In genomic region chr2:165698621-165698946, GRCh38 we compare ENCODE assay signal across 8 cellular contexts.
A peak's percentile ranks its signal among the peaks of the same experiment; 100 is the strongest.
DNase-seq lines count a peak whose midpoint lies in the region; ATAC-seq and TF ChIP-seq lines count a peak whose summit lies in the region.

No MANE protein-coding gene starts in this region.

- intact Hi-C loops in activated CD8-positive, alpha-beta T cell treated with anti-CD3 and anti-CD28 coated beads for 36 hours (cut with micrococcal nuclease) = loop anchor here (10.0 kb wide), 1 partner anchor 294 kb away; no protein-coding TSS in a partner anchor
- intact Hi-C loops in left ventricle myocardium superior (cut with micrococcal nuclease) = loop anchor here (5.0 kb wide), 1 partner anchor 296 kb away; no protein-coding TSS in a partner anchor

- peak; percentile 33 for TF ChIP-seq CTCF in activated CD8-positive, alpha-beta T cell treated with anti-CD3 and anti-CD28 coated beads for 36 hours (IDR thresholded peaks at IDR 0.05)

- CTCF ChIA-PET in activated CD8-positive, alpha-beta T cell treated with anti-CD3 and anti-CD28 coated beads for 36 hours (lab: Charles Lee) = interaction anchor here (0.8 to 1.3 kb wide), 2 partner anchors 175 to 296 kb away, joined by 3 to 5 read pairs; no protein-coding TSS in a partner anchor

- H3K4me1 Mint-ChIP-seq in activated CD8-positive, alpha-beta T cell treated with anti-CD3 and anti-CD28 coated beads for 36 hours (ENCODE audit: low read depth) = no peaks in the 10 kb centered on the region
- H3K4me1 Mint-ChIP-seq in stimulated activated memory B cell treated with anti-CD40 and anti-IgM and Interleukin-4, amounts not matched to agents 10 μg/mL and 1 μg/mL and 100 μg/mL, for 72 hours = peaks cover 5% of the 10 kb centered on the region

- peaks cover 4% of the 10 kb centered on the region for H3K27me3 Mint-ChIP-seq in activated CD8-positive, alpha-beta T cell treated with anti-CD3 and anti-CD28 coated beads for 36 hours
- H3K27me3 Mint-ChIP-seq in stimulated activated memory B cell treated with anti-CD40 and anti-IgM and Interleukin-4, amounts not matched to agents 10 μg/mL and 1 μg/mL and 100 μg/mL, for 72 hours = peaks cover 16% of the 10 kb centered on the region

- peak; percentile 69 for ATAC-seq in GM18873 (IDR thresholded peaks at IDR 0.05; ENCODE audit: low FRiP score, unreplicated experiment)
- ATAC-seq in HG03097 (IDR thresholded peaks at IDR 0.05; ENCODE audit: low FRiP score, unreplicated experiment) = peak; percentile 77
- peak; percentile 47 for ATAC-seq in activated CD8-positive, alpha-beta T cell treated with anti-CD3 and anti-CD28 coated beads for 36 hours
- peak; percentile 68 for ATAC-seq in left ventricle myocardium superior
- peak; percentile 67 for ATAC-seq in stimulated activated memory B cell treated with anti-CD40 and anti-IgM and Interleukin-4, amounts not matched to agents 10 μg/mL and 1 μg/mL and 100 μg/mL, for 72 hours

- no peaks in the 10 kb centered on the region for H3K9me3 Mint-ChIP-seq in activated CD8-positive, alpha-beta T cell treated with anti-CD3 and anti-CD28 coated beads for 36 hours
- H3K9me3 Mint-ChIP-seq in stimulated activated memory B cell treated with anti-CD40 and anti-IgM and Interleukin-4, amounts not matched to agents 10 μg/mL and 1 μg/mL and 100 μg/mL, for 72 hours = no peaks in the 10 kb centered on the region

- peak; percentile 63 for DNase-seq in COR-L47 (lab: John Stamatoyannopoulos, UW)
- peak; percentile 51 to 79 for DNase-seq in NCI-H2081 (lab: John Stamatoyannopoulos, UW)
- DNase-seq in activated CD8-positive, alpha-beta T cell treated with anti-CD3 and anti-CD28 coated beads for 36 hours = peak; percentile 32
- peak; percentile 43 for DNase-seq in left ventricle myocardium superior
- DNase-seq in stimulated activated CD4-positive, alpha-beta T cell treated with anti-CD3 and anti-CD28 coated beads, Interleukin-4, amount 100 ng/mL, for 4 hours = no peak

- H3K27ac Mint-ChIP-seq in activated CD8-positive, alpha-beta T cell treated with anti-CD3 and anti-CD28 coated beads for 36 hours = no peak overlapping the region
- H3K27ac Mint-ChIP-seq in stimulated activated memory B cell treated with anti-CD40 and anti-IgM and Interleukin-4, amounts not matched to agents 10 μg/mL and 1 μg/mL and 100 μg/mL, for 72 hours = no peak overlapping the region

- no peaks in the 10 kb centered on the region for H3K36me3 Mint-ChIP-seq in activated CD8-positive, alpha-beta T cell treated with anti-CD3 and anti-CD28 coated beads for 36 hours (ENCODE audit: low read depth)
- H3K36me3 Mint-ChIP-seq in stimulated activated memory B cell treated with anti-CD40 and anti-IgM and Interleukin-4, amounts not matched to agents 10 μg/mL and 1 μg/mL and 100 μg/mL, for 72 hours = no peaks in the 10 kb centered on the region

- POLR2A ChIA-PET in activated CD8-positive, alpha-beta T cell treated with anti-CD3 and anti-CD28 coated beads for 36 hours (lab: Charles Lee) = no interaction called here

- no peak overlapping the region for H3K4me3 Mint-ChIP-seq in activated CD8-positive, alpha-beta T cell treated with anti-CD3 and anti-CD28 coated beads for 36 hours
- H3K4me3 Mint-ChIP-seq in stimulated activated memory B cell treated with anti-CD40 and anti-IgM and Interleukin-4, amounts not matched to agents 10 μg/mL and 1 μg/mL and 100 μg/mL, for 72 hours = no peak overlapping the region

Comparison
In these comparisons a context has a peak if more than half of its experiments do, and no peak if none do; other contexts are left out.
1. DNase-seq: peak in COR-L47 (single experiment), NCI-H2081 (2 of 2), activated CD8-positive, alpha-beta T cell treated with anti-CD3 and anti-CD28 coated beads for 36 hours (single experiment) and left ventricle myocardium superior (single experiment); none in stimulated activated CD4-positive, alpha-beta T cell treated with anti-CD3 and anti-CD28 coated beads, Interleukin-4, amount 100 ng/mL, for 4 hours (0 of 2).
2. Peak in every context shown above with its lines, with median percentiles within 50 percentile points of each other: ATAC-seq.